Comparison of ENCODE assay signal across 5 cellular contexts in the genomic region with DNA sequence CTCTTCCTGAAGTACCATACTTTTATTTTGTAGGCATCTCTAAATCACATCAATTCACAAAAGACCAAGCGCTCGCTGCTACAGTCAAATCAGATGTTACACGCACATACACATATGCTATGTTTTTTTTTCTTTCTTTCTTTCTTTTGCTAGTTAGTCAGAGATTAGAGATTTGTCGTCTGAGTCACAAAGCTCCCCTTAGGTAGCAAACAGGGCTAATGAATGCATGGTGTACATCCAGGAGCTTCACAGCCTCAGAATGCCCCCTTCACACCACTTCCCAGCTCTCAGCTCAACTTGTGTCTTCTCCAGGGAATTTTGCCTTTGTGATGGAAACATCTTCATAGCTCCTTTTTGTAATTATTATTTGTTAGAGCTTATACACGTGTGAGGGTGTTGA.
"Had no signal": no experiment of that assay in that cellular context is flagged by ENCODE, and none has a peak within 500 bp of the region (broad histone marks: within the 10 kb centered on the region; RNA-seq: fewer than 3 reads in every experiment).

No MANE protein-coding gene starts in this region.

- H3K9me3 Mint-ChIP-seq: H9 had no signal

- ATAC-seq: GM23338, K562 had no signal

- H3K4me3 Mint-ChIP-seq: GM23338, H9 had no signal

- DNase-seq: H9, HCEC 1CT, IMR-90 had no signal

- H3K4me2 ChIP-seq: GM23338 had no signal

- H3K4me3 ChIP-seq: GM23338, K562 had no signal

- H3K27ac Mint-ChIP-seq: GM23338, H9 had no signal

- H3K4me1 Mint-ChIP-seq: GM23338, H9 had no signal

- H2AFZ ChIP-seq: GM23338 had no signal
